ENCODE assay signal across 13 cellular contexts in the genomic region with DNA sequence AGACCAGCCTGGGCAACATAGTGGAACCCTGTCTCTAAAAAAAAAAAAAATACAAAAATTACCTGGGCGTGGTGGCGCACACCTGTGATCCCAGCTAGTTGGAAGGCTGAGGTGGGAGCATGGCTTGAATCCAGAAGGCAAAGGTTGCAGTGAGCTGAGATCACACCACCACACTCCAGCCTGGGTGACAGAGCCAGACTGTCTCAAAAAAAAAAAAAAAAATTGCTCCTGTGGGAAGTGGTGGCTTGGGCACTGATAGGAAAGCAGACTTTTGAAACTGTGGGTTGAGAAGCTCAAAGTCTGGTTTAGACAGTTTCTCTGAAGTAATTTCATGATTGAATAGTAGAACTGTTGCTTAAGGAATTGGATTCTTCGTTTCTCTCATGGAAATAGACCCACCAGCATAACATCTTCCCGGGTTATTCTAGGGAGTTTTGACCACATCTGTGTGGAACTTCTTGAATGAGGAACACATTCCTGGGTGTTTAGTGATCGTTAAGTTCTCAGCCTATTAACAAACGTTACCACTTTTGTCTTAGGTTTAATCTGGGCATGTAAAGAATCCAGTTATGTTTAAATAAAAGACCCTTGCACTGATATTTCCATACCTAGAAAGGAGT. TPM values are rescaled to one million over a fixed set of nuclear protein-coding genes. Genes with fewer than 3 reads are reported as not detected.
DNase-seq lines count a peak whose midpoint lies in the region; ATAC-seq and TF ChIP-seq lines count a peak whose summit lies in the region.
"Had no signal": no experiment of that assay in that cellular context is flagged by ENCODE, and none has a peak within 500 bp of the region (broad histone marks: within the 10 kb centered on the region; RNA-seq: fewer than 3 reads in every experiment).

No MANE protein-coding gene starts in this region.

- H3K4me1 ChIP-seq in colonic mucosa: no peaks in the 10 kb centered on the region
- peaks cover 8% of the 10 kb centered on the region for H3K4me1 ChIP-seq in mucosa of descending colon (ENCODE audit: low read depth)
- peaks cover 11 to 44% of the 10 kb centered on the region in 2 donors for H3K4me1 ChIP-seq in thoracic aorta (ENCODE audit: control insufficient read depth in 1 of 2, low read depth in 2 of 2)

- peak overlapping the region; percentile 36 for H3K27ac ChIP-seq in colonic mucosa
- peak overlapping the region; percentile 60 to 73 for H3K27ac ChIP-seq in thoracic aorta

- DNase-seq in HFFc6 (peak; percentile 75), colonic mucosa (peak; percentile 59), mucosa of descending colon (peak in 1 of 3 donors; percentile 31), thoracic aorta (ENCODE audit: low spot score) (no peak), immature natural killer cell (no peak), activated gamma-delta T cell (lab: John Stamatoyannopoulos, UW) (no peak)
- no peak for DNase-seq in stimulated activated CD4-positive, alpha-beta T cell treated with anti-CD3 and anti-CD28 coated beads, Interleukin-15, amount 100 ng/mL, for 24 hours
- DNase-seq: cortex of kidney, GDM1, posterior cingulate gyrus had no signal

- TF ChIP-seq CTCF in HFFc6 (IDR thresholded peaks at IDR 0.05): no peak
- TF ChIP-seq CTCF in colonic mucosa (IDR thresholded peaks at IDR 0.05): no peak
- TF ChIP-seq CTCF in mucosa of descending colon (IDR thresholded peaks at IDR 0.05): no peak
- TF ChIP-seq CTCF in thoracic aorta (IDR thresholded peaks at IDR 0.05): no peak

- no peaks in the 10 kb centered on the region for H3K36me3 Mint-ChIP-seq in HFFc6 (ENCODE audit: low read depth)
- H3K36me3 Mint-ChIP-seq in immature natural killer cell: no peaks in the 10 kb centered on the region
- H3K36me3 Mint-ChIP-seq: activated naive CD4-positive, alpha-beta T cell treated with anti-CD3 and anti-CD28 coated beads, Interleukin-2, amount 50 U/mL, for 72 hours; CD8-positive, alpha-beta memory T cell; WTC11 had no signal

- H3K9me3 ChIP-seq in colonic mucosa (no peaks in the 10 kb centered on the region), mucosa of descending colon (no peaks in the 10 kb centered on the region), thoracic aorta (no peaks in the 10 kb centered on the region)

- peaks cover 66% of the 10 kb centered on the region for H3K4me1 Mint-ChIP-seq in HFFc6 (ENCODE audit: low read depth)
- H3K4me1 Mint-ChIP-seq in immature natural killer cell: peaks cover 3 to 14% of the 10 kb centered on the region in 2 donors
- H3K4me1 Mint-ChIP-seq: WTC11 had no signal

- ATAC-seq in mucosa of descending colon (peak; percentile 75), thoracic aorta (ENCODE audit: insufficient number of reproducible peaks, low FRiP score, low read depth) (no peak)

- H3K36me3 ChIP-seq in colonic mucosa (no peaks in the 10 kb centered on the region), mucosa of descending colon (ENCODE audit: low read depth) (no peaks in the 10 kb centered on the region), thoracic aorta (no peaks in the 10 kb centered on the region)

- H3K27me3 ChIP-seq in colonic mucosa: no peaks in the 10 kb centered on the region
- H3K27me3 ChIP-seq in thoracic aorta (replicated peaks; ENCODE audit: insufficient read depth): no peaks in the 10 kb centered on the region

- intact Hi-C loops in colonic mucosa (cut with DNase I): loop anchor here (5.0 kb wide), 1 partner anchor 62 kb away; no protein-coding TSS in a partner anchor
- intact Hi-C loops in mucosa of descending colon (cut with DNase I, micrococcal nuclease): loop anchor here (5.0 to 10.0 kb wide), 2 partner anchors 60 to 62 kb away; a partner anchor contains a TSS

- H3K4me3 Mint-ChIP-seq in HFFc6: peak overlapping the region; percentile 67
- no peak overlapping the region for H3K4me3 Mint-ChIP-seq in immature natural killer cell
- H3K4me3 Mint-ChIP-seq: CD8-positive, alpha-beta memory T cell; WTC11 had no signal

- H3K27ac Mint-ChIP-seq in HFFc6: peak overlapping the region; percentile 89
- no peak overlapping the region for H3K27ac Mint-ChIP-seq in immature natural killer cell
- H3K27ac Mint-ChIP-seq: activated naive CD4-positive, alpha-beta T cell treated with anti-CD3 and anti-CD28 coated beads, Interleukin-2, amount 50 U/mL, for 72 hours; CD8-positive, alpha-beta memory T cell; WTC11 had no signal

- H3K4me3 ChIP-seq in colonic mucosa (no peak overlapping the region), mucosa of descending colon (no peak overlapping the region), thoracic aorta (peak overlapping the region; percentile 3)

- no peak overlapping the region for H3K9ac ChIP-seq in colonic mucosa (ENCODE audit: low read depth in 2 of 2, low read length in 2 of 2)

- H3K27me3 Mint-ChIP-seq in HFFc6 (ENCODE audit: insufficient read depth): peaks cover 3% of the 10 kb centered on the region; the same call in 1 of the 2 replicates
- H3K27me3 Mint-ChIP-seq in immature natural killer cell (ENCODE audit: low read depth in 3 of 3): peaks cover 0 to 3% (median 2%) of the 10 kb centered on the region in 3 donors

- H3K9me3 Mint-ChIP-seq in HFFc6 (no peaks in the 10 kb centered on the region), immature natural killer cell (no peaks in the 10 kb centered on the region)
- H3K9me3 Mint-ChIP-seq: activated naive CD4-positive, alpha-beta T cell treated with anti-CD3 and anti-CD28 coated beads, Interleukin-2, amount 50 U/mL, for 72 hours; CD8-positive, alpha-beta memory T cell; WTC11 had no signal

RNA-seq across cellular contexts. Expression of a gene that starts 33.5 kb away (rescaled TPM):
- total RNA-seq in HFFc6 (2021; fragmentation: NEBNext Ultra II Directional; extraction: Animal tissue kit (Norgen Biotek cat#: 25700)): under 1 TPM; 0.46 to 0.76 (median 0.59) TPM
- total RNA-seq in colonic mucosa (1 to 10 TPM; 1.6 to 1.9 TPM), mucosa of descending colon (1 to 10 TPM in 2 of 3 donors, under 1 TPM in 1; 0.41 to 2.0 (median 1.9) TPM), thoracic aorta (1 to 10 TPM in 1 of 2 donors, under 1 TPM in 1; 0.41 to 9.5 TPM)
- 1 to 10 TPM in 1 of 3 donors, under 1 TPM in 2; 0.52 to 1.9 (median 0.73) TPM for polyA plus RNA-seq in immature natural killer cell

RNA-seq across cellular contexts. Expression of a gene that starts 58.4 kb away (rescaled TPM):
- total RNA-seq in HFFc6 (2021; fragmentation: NEBNext Ultra II Directional; extraction: Animal tissue kit (Norgen Biotek cat#: 25700)): 1 to 10 TPM; 2.8 to 3.9 (median 3.6) TPM
- total RNA-seq in colonic mucosa (10 to 100 TPM in 1 of 2 donors, 1 to 10 TPM in 1; 6.6 to 11.2 TPM), mucosa of descending colon (10 to 100 TPM in 2 of 3 donors, 1 to 10 TPM in 1; 5.9 to 34.7 (median 11.9) TPM), thoracic aorta (10 to 100 TPM; 14.4 to 20.0 TPM)
- polyA plus RNA-seq in immature natural killer cell: 10 to 100 TPM; 10.5 to 18.8 (median 11.7) TPM

Comparison
In these comparisons a context has a peak if more than half of its experiments do, and no peak if none do; other contexts are left out.
1. DNase-seq: peak in HFFc6 (single experiment) and colonic mucosa (single experiment); none in thoracic aorta (single experiment), stimulated activated CD4-positive, alpha-beta T cell treated with anti-CD3 and anti-CD28 coated beads, Interleukin-15, amount 100 ng/mL, for 24 hours (single experiment), immature natural killer cell (0 of 3) and activated gamma-delta T cell (single experiment).